ENCODE assay signal across 7 cellular contexts in genomic region chr1:2412773-2413494, GRCh38. TPM values are rescaled to one million over a fixed set of nuclear protein-coding genes. Genes with fewer than 3 reads are reported as not detected.
DNase-seq lines count a peak whose midpoint lies in the region; ATAC-seq and TF ChIP-seq lines count a peak whose summit lies in the region.

No MANE protein-coding gene starts in this region.

- TF ChIP-seq CTCF in SK-N-SH (IDR thresholded peaks at IDR 0.05) = no peak

- TF ChIP-seq EP300 in SK-N-SH (IDR thresholded peaks at IDR 0.05; ENCODE audit: borderline replicate concordance in 1 of 2, low read depth in 1 of 2, low read length in 1 of 2) = no peak

- peak overlapping the region; percentile 66; the same call in 1 of the 2 replicates for H3K9ac ChIP-seq in SK-N-SH

- no peaks in the 10 kb centered on the region for H3K36me3 Mint-ChIP-seq in natural killer cell treated with Interleukin-12 subunit alpha and Interleukin-12 subunit beta and Interleukin-15 and Interleukin-18, amount 100 ng/mL, for 72 hours

- H3K27ac Mint-ChIP-seq in natural killer cell treated with Interleukin-12 subunit alpha and Interleukin-12 subunit beta and Interleukin-15 and Interleukin-18, amount 100 ng/mL, for 72 hours = no peak overlapping the region

- H3K27me3 ChIP-seq in SK-N-SH (ENCODE audit: insufficient read depth) = peaks cover 4% of the 10 kb centered on the region; the same call in 1 of the 2 replicates

- CTCF ChIA-PET in SK-N-SH (lab: Yijun Ruan, JAX) = interaction anchor here (0.7 to 2.3 kb wide), 13 partner anchors 10 to 447 kb away, joined by 3 to 9 read pairs (median 3); no protein-coding TSS in a partner anchor

- no peaks in the 10 kb centered on the region for H3K9me3 ChIP-seq in SK-N-SH

- ATAC-seq in GM19397 (IDR thresholded peaks at IDR 0.05; ENCODE audit: unreplicated experiment) (peak; percentile 19), HG03432 (IDR thresholded peaks at IDR 0.05; ENCODE audit: unreplicated experiment) (peak; percentile 22)
- peak; percentile 49 to 54 for ATAC-seq in natural killer cell treated with Interleukin-12 subunit alpha and Interleukin-12 subunit beta and Interleukin-15 and Interleukin-18, amount 100 ng/mL, for 72 hours

- peak overlapping the region; percentile 65; the same call in 1 of the 2 replicates for H2AFZ ChIP-seq in SK-N-SH (ENCODE audit: low read depth)

- no peaks in the 10 kb centered on the region for H3F3A ChIP-seq in SK-N-SH (replicated peaks; ENCODE audit: insufficient read depth)

- DNase-seq in GM04504 (ENCODE audit: low read depth) (peak; percentile 24), SK-N-SH (peak; percentile 65), epidermal melanocyte (ENCODE audit: insufficient read length, low spot score) (peak; percentile 69), T-helper 9 cell (no peak)
- DNase-seq in natural killer cell treated with Interleukin-12 subunit alpha and Interleukin-12 subunit beta and Interleukin-15 and Interleukin-18, amount 100 ng/mL, for 72 hours (ENCODE audit: low spot score) = no peak

- TF ChIP-seq RAD21 in SK-N-SH (IDR thresholded peaks at IDR 0.05; ENCODE audit: low read length) = no peak

- peak overlapping the region; percentile 91 for H3K4me2 ChIP-seq in SK-N-SH

- H3K79me2 ChIP-seq in SK-N-SH (ENCODE audit: insufficient read depth) = peaks cover 19% of the 10 kb centered on the region

- POLR2A ChIA-PET in SK-N-SH (lab: Yijun Ruan, JAX) = no interaction called here

- no peaks in the 10 kb centered on the region for H4K20me1 ChIP-seq in SK-N-SH (ENCODE audit: insufficient read depth)

- no peaks in the 10 kb centered on the region for H3K27me3 Mint-ChIP-seq in natural killer cell treated with Interleukin-12 subunit alpha and Interleukin-12 subunit beta and Interleukin-15 and Interleukin-18, amount 100 ng/mL, for 72 hours

- H3K4me1 Mint-ChIP-seq in natural killer cell treated with Interleukin-12 subunit alpha and Interleukin-12 subunit beta and Interleukin-15 and Interleukin-18, amount 100 ng/mL, for 72 hours (ENCODE audit: low read depth in 2 of 2) = peaks cover 20 to 24% of the 10 kb centered on the region in 2 donors

- peak overlapping the region; percentile 60 for H3K4me3 Mint-ChIP-seq in natural killer cell treated with Interleukin-12 subunit alpha and Interleukin-12 subunit beta and Interleukin-15 and Interleukin-18, amount 100 ng/mL, for 72 hours

- peak overlapping the region in 1 of 2 experiments; percentile 79; a peak in 3 of 4 replicates for H3K27ac ChIP-seq in SK-N-SH (ENCODE audit: low read depth in 2 of 2, low read length in 1 of 2)

- 20% methylated on average over 1 of the region's 66 CpGs for WGBS in SK-N-SH (ENCODE audit: low lambda C conversion rate)

- H3K4me3 ChIP-seq in SK-N-SH (ENCODE audit: low read depth in 2 of 2, low read length in 1 of 2) = peak overlapping the region; percentile 80 to 99

- peaks cover 0 to 18% of the 10 kb centered on the region in 2 experiments for H3K36me3 ChIP-seq in SK-N-SH (replicated peaks in 1 of 2; ENCODE audit: control insufficient read depth in 1 of 2, insufficient read depth in 2 of 2, low read length in 1 of 2)

- H3K9me3 Mint-ChIP-seq in natural killer cell treated with Interleukin-12 subunit alpha and Interleukin-12 subunit beta and Interleukin-15 and Interleukin-18, amount 100 ng/mL, for 72 hours = no peaks in the 10 kb centered on the region

- H3K9me2 ChIP-seq in SK-N-SH = no peaks in the 10 kb centered on the region

- peaks cover 7 to 32% of the 10 kb centered on the region in 2 experiments; a peak in 1 of 4 replicates for H3K4me1 ChIP-seq in SK-N-SH (ENCODE audit: control insufficient read depth in 1 of 2, insufficient read depth in 2 of 2, low read depth in 1 of 2, low read length in 1 of 2)

TF ChIP-seq in SK-N-SH, 30 proteins besides CTCF, POLR2A, EP300 and RAD21:
- TF ChIP-seq POLR2AphosphoS5 (IDR thresholded peaks at IDR 0.05; ENCODE audit: low read depth, low read length) (peak; percentile 32; the same call in 1 of the 2 replicates), MXI1 (IDR thresholded peaks at IDR 0.05; ENCODE audit: low read depth, low read length) (peak; percentile 39), PBX3 (IDR thresholded peaks at IDR 0.05) (no peak), SMC3 (IDR thresholded peaks at IDR 0.05; ENCODE audit: low read depth, low read length) (no peak), CHD2 (IDR thresholded peaks at IDR 0.05; ENCODE audit: low read length, partially characterized antibody) (peak; percentile 38)
- TF ChIP-seq, protein P1, sequence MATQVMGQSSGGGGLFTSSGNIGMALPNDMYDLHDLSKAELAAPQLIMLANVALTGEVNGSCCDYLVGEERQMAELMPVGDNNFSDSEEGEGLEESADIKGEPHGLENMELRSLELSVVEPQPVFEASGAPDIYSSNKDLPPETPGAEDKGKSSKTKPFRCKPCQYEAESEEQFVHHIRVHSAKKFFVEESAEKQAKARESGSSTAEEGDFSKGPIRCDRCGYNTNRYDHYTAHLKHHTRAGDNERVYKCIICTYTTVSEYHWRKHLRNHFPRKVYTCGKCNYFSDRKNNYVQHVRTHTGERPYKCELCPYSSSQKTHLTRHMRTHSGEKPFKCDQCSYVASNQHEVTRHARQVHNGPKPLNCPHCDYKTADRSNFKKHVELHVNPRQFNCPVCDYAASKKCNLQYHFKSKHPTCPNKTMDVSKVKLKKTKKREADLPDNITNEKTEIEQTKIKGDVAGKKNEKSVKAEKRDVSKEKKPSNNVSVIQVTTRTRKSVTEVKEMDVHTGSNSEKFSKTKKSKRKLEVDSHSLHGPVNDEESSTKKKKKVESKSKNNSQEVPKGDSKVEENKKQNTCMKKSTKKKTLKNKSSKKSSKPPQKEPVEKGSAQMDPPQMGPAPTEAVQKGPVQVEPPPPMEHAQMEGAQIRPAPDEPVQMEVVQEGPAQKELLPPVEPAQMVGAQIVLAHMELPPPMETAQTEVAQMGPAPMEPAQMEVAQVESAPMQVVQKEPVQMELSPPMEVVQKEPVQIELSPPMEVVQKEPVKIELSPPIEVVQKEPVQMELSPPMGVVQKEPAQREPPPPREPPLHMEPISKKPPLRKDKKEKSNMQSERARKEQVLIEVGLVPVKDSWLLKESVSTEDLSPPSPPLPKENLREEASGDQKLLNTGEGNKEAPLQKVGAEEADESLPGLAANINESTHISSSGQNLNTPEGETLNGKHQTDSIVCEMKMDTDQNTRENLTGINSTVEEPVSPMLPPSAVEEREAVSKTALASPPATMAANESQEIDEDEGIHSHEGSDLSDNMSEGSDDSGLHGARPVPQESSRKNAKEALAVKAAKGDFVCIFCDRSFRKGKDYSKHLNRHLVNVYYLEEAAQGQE (IDR thresholded peaks at IDR 0.05; ENCODE audit: low read depth, low read length) = no peak
- TF ChIP-seq, protein P2, sequence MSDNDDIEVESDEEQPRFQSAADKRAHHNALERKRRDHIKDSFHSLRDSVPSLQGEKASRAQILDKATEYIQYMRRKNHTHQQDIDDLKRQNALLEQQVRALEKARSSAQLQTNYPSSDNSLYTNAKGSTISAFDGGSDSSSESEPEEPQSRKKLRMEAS (IDR thresholded peaks at IDR 0.05; ENCODE audit: low read depth) = peak; percentile 64

RNA-seq across cellular contexts. Expression of gene PEX10, which starts 0.6 kb away (rescaled TPM):
- 25.7 and 28.6 TPM in 2 replicates for polyA plus RNA-seq in SK-N-SH (2012; rRNA removed)
- 15.1 and 21.5 TPM in 2 replicates for polyA plus RNA-seq in SK-N-SH (2012; cell fraction: cytosol; rRNA removed)
- polyA plus RNA-seq in SK-N-SH (2012; cell fraction: nucleus; rRNA removed) = 36.3 and 37.8 TPM in 2 replicates
- 10 to 100 TPM; 10.7 to 18.9 TPM for total RNA-seq in natural killer cell treated with Interleukin-12 subunit alpha and Interleukin-12 subunit beta and Interleukin-15 and Interleukin-18, amount 100 ng/mL, for 72 hours

RNA-seq across cellular contexts. Expression of gene RER1, which starts 21.3 kb away (rescaled TPM):
- polyA plus RNA-seq in SK-N-SH (2012; rRNA removed) = 181 and 189 TPM in 2 replicates
- polyA plus RNA-seq in SK-N-SH (2012; cell fraction: cytosol; rRNA removed) = 176 and 236 TPM in 2 replicates
- polyA plus RNA-seq in SK-N-SH (2012; cell fraction: nucleus; rRNA removed) = 214 and 301 TPM in 2 replicates
- 100 to 1,000 TPM; 139 to 161 TPM for total RNA-seq in natural killer cell treated with Interleukin-12 subunit alpha and Interleukin-12 subunit beta and Interleukin-15 and Interleukin-18, amount 100 ng/mL, for 72 hours

RNA-seq across cellular contexts. Expression of gene MORN1, which starts 21.6 kb away (rescaled TPM):
- polyA plus RNA-seq in SK-N-SH (2012; rRNA removed) = 13.7 and 16.3 TPM in 2 replicates
- polyA plus RNA-seq in SK-N-SH (2012; cell fraction: cytosol; rRNA removed) = 9.6 and 10.3 TPM in 2 replicates
- 35.5 and 38.1 TPM in 2 replicates for polyA plus RNA-seq in SK-N-SH (2012; cell fraction: nucleus; rRNA removed)
- total RNA-seq in natural killer cell treated with Interleukin-12 subunit alpha and Interleukin-12 subunit beta and Interleukin-15 and Interleukin-18, amount 100 ng/mL, for 72 hours = 1 to 10 TPM; 4.0 to 7.5 TPM

Comparison
In these comparisons a context has a peak if more than half of its experiments do, and no peak if none do; other contexts are left out.
1. DNase-seq: peak in GM04504 (single experiment), SK-N-SH (single experiment) and epidermal melanocyte (single experiment); none in natural killer cell treated with Interleukin-12 subunit alpha and Interleukin-12 subunit beta and Interleukin-15 and Interleukin-18, amount 100 ng/mL, for 72 hours (single experiment) and T-helper 9 cell (single experiment).
2. Peak in every context shown above with its lines, with median percentiles within 50 percentile points of each other: ATAC-seq.